12 cellular contexts compared by ENCODE assay signal in the genomic region with DNA sequence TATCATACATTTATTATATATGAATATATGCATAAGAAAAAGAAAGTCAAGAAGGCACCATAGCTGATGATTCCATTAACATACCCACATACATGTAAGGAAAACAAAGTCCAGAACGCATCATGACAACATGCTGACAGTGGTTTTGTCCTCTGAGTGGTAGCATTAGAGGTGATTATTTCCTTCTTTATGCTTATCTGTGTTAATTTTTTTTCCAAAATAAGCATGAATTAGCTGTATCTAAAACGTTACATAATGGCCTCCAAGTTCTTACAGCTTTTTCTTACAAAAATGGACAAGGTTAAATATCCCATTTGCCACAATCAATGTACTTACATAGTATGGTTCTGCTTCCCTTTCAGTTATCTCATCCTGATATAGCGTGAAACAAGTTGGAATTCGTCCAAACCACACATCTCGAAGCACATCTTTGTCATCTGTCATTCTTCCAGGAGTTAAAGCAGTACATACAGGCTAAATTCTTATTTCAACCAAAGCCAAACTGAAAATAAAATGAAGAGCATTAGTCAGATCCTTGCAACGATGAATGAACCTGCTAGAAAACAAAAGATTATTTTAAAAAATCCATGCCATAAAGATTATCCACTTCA. TPM values are rescaled to one million over a fixed set of nuclear protein-coding genes. Genes with fewer than 3 reads are reported as not detected.
DNase-seq lines count a peak whose midpoint lies in the region; ATAC-seq and TF ChIP-seq lines count a peak whose summit lies in the region.
"Had no signal": no experiment of that assay in that cellular context is flagged by ENCODE, and none has a peak within 500 bp of the region (broad histone marks: within the 10 kb centered on the region; RNA-seq: fewer than 3 reads in every experiment).

No MANE protein-coding gene starts in this region.

- H3K36me3 ChIP-seq in hepatocyte (replicated peaks; ENCODE audit: insufficient read depth, low read depth): no peaks in the 10 kb centered on the region
- H3K36me3 ChIP-seq: colonic mucosa, prostate gland had no signal

- POLR2A ChIA-PET in activated naive CD8-positive, alpha-beta T cell treated with anti-CD3 and anti-CD28 coated beads, Interleukin-2, amount 10 ng/mL, durations not matched to agents 7 days and 5 days (lab: Charles Lee): no interaction called here

- DNase-seq in Ammon's horn (ENCODE audit: low spot score): peak; percentile 14
- DNase-seq in DMS53 (lab: John Stamatoyannopoulos, UW): peak; percentile 68
- peak; percentile 55 for DNase-seq in NCI-H2171 (lab: John Stamatoyannopoulos, UW)
- no peak for DNase-seq in activated naive CD8-positive, alpha-beta T cell treated with anti-CD3 and anti-CD28 coated beads, Interleukin-2, amount 10 ng/mL, durations not matched to agents 7 days and 5 days
- no peak for DNase-seq in GM19240 (ENCODE audit: insufficient read length, low spot score)
- no peak for DNase-seq in cortex of kidney (lab: John Stamatoyannopoulos, UW)
- no peak for DNase-seq in hepatocyte (ENCODE audit: low spot score)
- DNase-seq: colonic mucosa, NCI-H774, T-cell had no signal

- peaks cover 44% of the 10 kb centered on the region for H3K4me1 Mint-ChIP-seq in activated naive CD8-positive, alpha-beta T cell treated with anti-CD3 and anti-CD28 coated beads, Interleukin-2, amount 10 ng/mL, durations not matched to agents 7 days and 5 days

- H3K4me2 ChIP-seq in hepatocyte: no peak overlapping the region

- H3K27ac Mint-ChIP-seq in activated naive CD8-positive, alpha-beta T cell treated with anti-CD3 and anti-CD28 coated beads, Interleukin-2, amount 10 ng/mL, durations not matched to agents 7 days and 5 days: no peak overlapping the region
- H3K27ac Mint-ChIP-seq: T-cell had no signal

- TF ChIP-seq CTCF in hepatocyte (IDR thresholded peaks at IDR 0.05; ENCODE audit: poor library complexity): no peak

- H3K9me3 ChIP-seq in hepatocyte (ENCODE audit: low read depth): no peaks in the 10 kb centered on the region
- H3K9me3 ChIP-seq: colonic mucosa, prostate gland had no signal

- H3K27me3 ChIP-seq in hepatocyte: no peaks in the 10 kb centered on the region
- H3K27me3 ChIP-seq: colonic mucosa had no signal

- H3K4me1 ChIP-seq in hepatocyte (ENCODE audit: insufficient read depth): no peaks in the 10 kb centered on the region
- H3K4me1 ChIP-seq: colonic mucosa, prostate gland had no signal

- H3K27ac ChIP-seq in hepatocyte: no peak overlapping the region
- H3K27ac ChIP-seq: colonic mucosa, prostate gland had no signal

- no peaks in the 10 kb centered on the region for H3K9me2 ChIP-seq in hepatocyte (replicated peaks; ENCODE audit: insufficient read depth)

- 89% methylated on average over 6 of the region's 6 CpGs for WGBS in hepatocyte (ENCODE audit: low lambda C conversion rate, missing lambda C conversion rate)

- no peaks in the 10 kb centered on the region for H3K9me3 Mint-ChIP-seq in activated naive CD8-positive, alpha-beta T cell treated with anti-CD3 and anti-CD28 coated beads, Interleukin-2, amount 10 ng/mL, durations not matched to agents 7 days and 5 days
- H3K9me3 Mint-ChIP-seq: T-cell had no signal

- no peak overlapping the region for H2AFZ ChIP-seq in hepatocyte

- no peak for ATAC-seq in activated naive CD8-positive, alpha-beta T cell treated with anti-CD3 and anti-CD28 coated beads, Interleukin-2, amount 10 ng/mL, durations not matched to agents 7 days and 5 days (ENCODE audit: low read depth)
- ATAC-seq in GM19395 (IDR thresholded peaks at IDR 0.05; ENCODE audit: unreplicated experiment): no peak
- ATAC-seq: T-cell had no signal

- H3K36me3 Mint-ChIP-seq in activated naive CD8-positive, alpha-beta T cell treated with anti-CD3 and anti-CD28 coated beads, Interleukin-2, amount 10 ng/mL, durations not matched to agents 7 days and 5 days: peaks cover 31% of the 10 kb centered on the region

- H3K4me3 Mint-ChIP-seq in activated naive CD8-positive, alpha-beta T cell treated with anti-CD3 and anti-CD28 coated beads, Interleukin-2, amount 10 ng/mL, durations not matched to agents 7 days and 5 days: peak overlapping the region; percentile 5

- H3K4me3 ChIP-seq in hepatocyte: no peak overlapping the region
- H3K4me3 ChIP-seq: colonic mucosa, prostate gland had no signal

- H4K20me1 ChIP-seq in hepatocyte (ENCODE audit: insufficient read depth, poor library complexity, severe bottlenecking): peaks cover 6% of the 10 kb centered on the region

- H3K27me3 Mint-ChIP-seq in activated naive CD8-positive, alpha-beta T cell treated with anti-CD3 and anti-CD28 coated beads, Interleukin-2, amount 10 ng/mL, durations not matched to agents 7 days and 5 days: no peaks in the 10 kb centered on the region
- H3K27me3 Mint-ChIP-seq: T-cell had no signal

- H3K79me2 ChIP-seq in hepatocyte: peaks cover 67% of the 10 kb centered on the region

RNA-seq across cellular contexts. Expression of gene ATG5, which starts 9.7 kb away (rescaled TPM):
- total RNA-seq in activated naive CD8-positive, alpha-beta T cell treated with anti-CD3 and anti-CD28 coated beads, Interleukin-2, amount 10 ng/mL, durations not matched to agents 7 days and 5 days: 10 to 100 TPM; 25.7 to 28.5 TPM
- total RNA-seq in hepatocyte: 42.8 and 45.7 TPM in 2 replicates
- 35.1 and 35.4 TPM in 2 replicates for polyA plus RNA-seq in hepatocyte

RNA-seq across cellular contexts. Expression of gene CRYBG1, which starts 44.6 kb away (rescaled TPM):
- 10 to 100 TPM; 34.8 to 37.3 TPM for total RNA-seq in activated naive CD8-positive, alpha-beta T cell treated with anti-CD3 and anti-CD28 coated beads, Interleukin-2, amount 10 ng/mL, durations not matched to agents 7 days and 5 days
- total RNA-seq in hepatocyte: 9.3 and 10.0 TPM in 2 replicates
- polyA plus RNA-seq in hepatocyte: 2.5 and 3.2 TPM in 2 replicates

Comparison
In these comparisons a context has a peak if more than half of its experiments do, and no peak if none do; other contexts are left out.
1. DNase-seq: peak in Ammon's horn (single experiment), DMS53 (single experiment) and NCI-H2171 (single experiment); none in activated naive CD8-positive, alpha-beta T cell treated with anti-CD3 and anti-CD28 coated beads, Interleukin-2, amount 10 ng/mL, durations not matched to agents 7 days and 5 days (single experiment), GM19240 (single experiment), cortex of kidney (single experiment) and hepatocyte (single experiment).